27 cellular contexts compared by ENCODE assay signal in genomic region chr9:125894566-125894965, GRCh38.
A peak's percentile ranks its signal among the peaks of the same experiment; 100 is the strongest.
DNase-seq lines count a peak whose midpoint lies in the region; TF ChIP-seq lines count a peak whose summit lies in the region.
"Had no signal": no experiment of that assay in that cellular context is flagged by ENCODE, and none has a peak within 500 bp of the region (broad histone marks: within the 10 kb centered on the region; RNA-seq: fewer than 3 reads in every experiment).

No MANE protein-coding gene starts in this region.

- H3K4me3 ChIP-seq in fibroblast of villous mesenchyme (ENCODE audit: low read depth, low read length) (no peak overlapping the region), coronary artery (no peak overlapping the region)
- H3K4me3 ChIP-seq: BLaER1, esophagus squamous epithelium, GM23248, prostate gland, testis had no signal

- POLR2A ChIA-PET in HEK293T (lab: Yijun Ruan, JAX): interaction anchor here (0.6 to 0.7 kb wide), 2 partner anchors 10 to 133 kb away, joined by 3 read pairs; no protein-coding TSS in a partner anchor

- TF ChIP-seq CTCF in fibroblast of villous mesenchyme (IDR thresholded peaks at IDR 0.05; ENCODE audit: insufficient read depth, low read depth, low read length) (no peak), coronary artery (IDR thresholded peaks at IDR 0.05) (no peak)

- CTCF ChIA-PET in HEK293T (lab: Yijun Ruan, JAX): no interaction called here

- intact Hi-C loops in head of caudate nucleus (cut with DNase I): no loop called here

- no peak overlapping the region for H3K27ac ChIP-seq in coronary artery
- H3K27ac ChIP-seq: BLaER1, esophagus squamous epithelium, GM23248, neutrophil, prostate gland, testis had no signal

- DNase-seq in DMS53 (lab: John Stamatoyannopoulos, UW) (peak; percentile 64), HEK293T (ENCODE audit: extremely low spot score) (no peak), NCI-H748 treated with DMSO at 0.1 percent for 48 hours (lab: John Stamatoyannopoulos, UW) (peak; percentile 51), fibroblast of villous mesenchyme (ENCODE audit: low read depth) (peak; percentile 61), MV-4-11 (lab: John Stamatoyannopoulos, UW) (no peak), coronary artery (ENCODE audit: low spot score) (no peak), head of caudate nucleus (no peak), NCI-H2171 (lab: John Stamatoyannopoulos, UW) (no peak)
- DNase-seq: activated CD4-positive, alpha-beta T cell treated with anti-CD3 and anti-CD28 coated beads for 36 hours; activated effector memory CD4-positive, alpha-beta T cell treated with Interleukin-2 at 50 U/mL for 16 hours; activated naive CD8-positive, alpha-beta T cell treated with anti-CD3 and anti-CD28 coated beads, Interleukin-2, amount 10 ng/mL, durations not matched to agents 7 days and 5 days; activated T-cell treated with anti-CD3 and anti-CD28 coated beads for 4 hours; Caco-2; central memory CD4-positive, alpha-beta T cell; esophagus squamous epithelium; GM23248; hypothalamus; immature natural killer cell; IMR-90; mesenchymal stem cell; NCI-H1105 treated with DMSO at 0.1 percent for 48 hours; stimulated activated CD4-positive, alpha-beta T cell treated with anti-CD3 and anti-CD28 coated beads, Interleukin-15, amount 100 ng/mL, for 24 hours; stimulated activated naive CD4-positive, alpha-beta T cell treated with Interleukin-2 at 50 U/mL for 16 hours; testis had no signal

TF ChIP-seq in HEK293T, 16 proteins besides CTCF, POLR2A, EP300 and RAD21:
- TF ChIP-seq L3MBTL2 (conservative IDR thresholded peaks at IDR 0.05) (no peak), SP1 (IDR thresholded peaks at IDR 0.05) (no peak), ARNT (IDR thresholded peaks at IDR 0.05) (peak; percentile 86), CTBP1 (IDR thresholded peaks at IDR 0.05; ENCODE audit: borderline replicate concordance) (peak; percentile 95), PKNOX1 (IDR thresholded peaks at IDR 0.05) (peak; percentile 93), FOXM1 (IDR thresholded peaks at IDR 0.05; ENCODE audit: borderline replicate concordance) (0 out of 2 replicates have a peak, but pooled peaks have one; percentile 5), TARDBP (IDR thresholded peaks at IDR 0.05) (no peak)

Comparison
In these comparisons a context has a peak if more than half of its experiments do, and no peak if none do; other contexts are left out.
1. DNase-seq: peak in DMS53 (single experiment), NCI-H748 treated with DMSO at 0.1 percent for 48 hours (single experiment) and fibroblast of villous mesenchyme (single experiment); none in HEK293T (single experiment), MV-4-11 (single experiment), coronary artery (single experiment), head of caudate nucleus (0 of 42) and NCI-H2171 (single experiment).